Comparison of ENCODE assay signal across 9 cellular contexts in genomic region chr19:5949792-5950305, GRCh38. TPM values are rescaled to one million over a fixed set of nuclear protein-coding genes. Genes with fewer than 3 reads are reported as not detected.
A peak's percentile ranks its signal among the peaks of the same experiment; 100 is the strongest.
DNase-seq lines count a peak whose midpoint lies in the region; ATAC-seq and TF ChIP-seq lines count a peak whose summit lies in the region.
"Had no signal": no experiment of that assay in that cellular context is flagged by ENCODE, and none has a peak within 500 bp of the region (broad histone marks: within the 10 kb centered on the region; RNA-seq: fewer than 3 reads in every experiment).

No MANE protein-coding gene starts in this region.

- H3K4me3 ChIP-seq in heart left ventricle, result peak overlapping the region in 1 of 12 donors; percentile 2

- H3K27me3 Mint-ChIP-seq in activated CD8-positive, alpha-beta T cell treated with anti-CD3 and anti-CD28 coated beads, Interleukin-2, amount 10 ng/mL, durations not matched to agents 7 days and 5 days (ENCODE audit: low read depth), result no peaks in the 10 kb centered on the region

- no peak for TF ChIP-seq POLR2A in heart left ventricle (IDR thresholded peaks at IDR 0.05)

- 62 to 74% (median 68%) methylated on average over 13 of the region's 13 CpGs for WGBS in heart left ventricle, 4 donors

- peaks cover 85% of the 10 kb centered on the region for H3K4me1 Mint-ChIP-seq in activated CD8-positive, alpha-beta T cell treated with anti-CD3 and anti-CD28 coated beads, Interleukin-2, amount 10 ng/mL, durations not matched to agents 7 days and 5 days (ENCODE audit: low read depth)

- H3K36me3 ChIP-seq in heart left ventricle, result peaks cover 0 to 11% (median 0%) of the 10 kb centered on the region in 9 donors

- peak overlapping the region in 9 of 12 donors; percentile 2 to 89 (median 43) for H3K27ac ChIP-seq in heart left ventricle

- H3K36me3 Mint-ChIP-seq in activated CD8-positive, alpha-beta T cell treated with anti-CD3 and anti-CD28 coated beads, Interleukin-2, amount 10 ng/mL, durations not matched to agents 7 days and 5 days (ENCODE audit: low read depth), result peaks cover 59% of the 10 kb centered on the region

- peak; percentile 93 for DNase-seq in NCI-H2107 treated with DMSO at 0.1 percent for 48 hours (lab: John Stamatoyannopoulos, UW; ENCODE audit: unreplicated experiment)
- peak; percentile 54 for DNase-seq in activated CD8-positive, alpha-beta T cell treated with anti-CD3 and anti-CD28 coated beads, Interleukin-2, amount 10 ng/mL, durations not matched to agents 7 days and 5 days
- DNase-seq in heart left ventricle, result peak in 4 of 5 donors; percentile 53 to 78 (median 68)
- DNase-seq in stimulated activated naive CD4-positive, alpha-beta T cell treated with Interleukin-2 at 50 U/mL for 16 hours (lab: John Stamatoyannopoulos, UW), result peak; percentile 17
- DNase-seq in HK-2 (ENCODE audit: unreplicated experiment), result no peak
- no peak for DNase-seq in superior temporal gyrus (ENCODE audit: extremely low spot score)
- DNase-seq: IMR-90 had no signal

- no peaks in the 10 kb centered on the region for H3K27me3 ChIP-seq in heart left ventricle

- H3K9me3 Mint-ChIP-seq in activated CD8-positive, alpha-beta T cell treated with anti-CD3 and anti-CD28 coated beads, Interleukin-2, amount 10 ng/mL, durations not matched to agents 7 days and 5 days (ENCODE audit: insufficient read depth), result no peaks in the 10 kb centered on the region

- peak; percentile 65 for ATAC-seq in activated CD8-positive, alpha-beta T cell treated with anti-CD3 and anti-CD28 coated beads, Interleukin-2, amount 10 ng/mL, durations not matched to agents 7 days and 5 days
- peak; percentile 32 to 57 (median 51) for ATAC-seq in heart left ventricle
- ATAC-seq in HG02588 (IDR thresholded peaks at IDR 0.05; ENCODE audit: unreplicated experiment), result no peak
- ATAC-seq in GM21825 (IDR thresholded peaks at IDR 0.05; ENCODE audit: unreplicated experiment), result no peak

- intact Hi-C loops in heart left ventricle (cut with DNase I), result no loop called here

- H3K4me3 Mint-ChIP-seq in activated CD8-positive, alpha-beta T cell treated with anti-CD3 and anti-CD28 coated beads, Interleukin-2, amount 10 ng/mL, durations not matched to agents 7 days and 5 days, result peak overlapping the region; percentile 66

- TF ChIP-seq CTCF in heart left ventricle (IDR thresholded peaks at IDR 0.05), result no peak

- POLR2A ChIA-PET in activated CD8-positive, alpha-beta T cell treated with anti-CD3 and anti-CD28 coated beads, Interleukin-2, amount 10 ng/mL, durations not matched to agents 7 days and 5 days (lab: Charles Lee), result interaction anchor here (0.6 to 1.1 kb wide), 3 partner anchors 20 to 46 kb away, joined by 3 to 4 read pairs (median 3); partner anchors contain the start of gene RANBP3

- CTCF ChIA-PET in activated CD8-positive, alpha-beta T cell treated with anti-CD3 and anti-CD28 coated beads, Interleukin-2, amount 10 ng/mL, durations not matched to agents 7 days and 5 days (lab: Charles Lee), result interaction anchor here (1.8 to 9.2 kb wide), 4 partner anchors 11 to 72 kb away, joined by 7 to 75 read pairs (median 8); no protein-coding TSS in a partner anchor

- peak overlapping the region; percentile 97 for H3K27ac Mint-ChIP-seq in activated CD8-positive, alpha-beta T cell treated with anti-CD3 and anti-CD28 coated beads, Interleukin-2, amount 10 ng/mL, durations not matched to agents 7 days and 5 days

- H3K4me1 ChIP-seq in heart left ventricle, result peaks cover 30 to 88% (median 85%) of the 10 kb centered on the region in 12 donors

- no peaks in the 10 kb centered on the region for H3K9me3 ChIP-seq in heart left ventricle

RNA-seq across cellular contexts. Expression of gene RANBP3, which starts 28.1 kb away (rescaled TPM):
- 10 to 100 TPM; 82.2 to 93.6 TPM for total RNA-seq in activated CD8-positive, alpha-beta T cell treated with anti-CD3 and anti-CD28 coated beads, Interleukin-2, amount 10 ng/mL, durations not matched to agents 7 days and 5 days
- total RNA-seq in heart left ventricle, result 10 to 100 TPM; 48.9 to 80.7 (median 58.0) TPM
- polyA plus RNA-seq in heart left ventricle, result 10 to 100 TPM; 29.4 to 59.7 TPM

RNA-seq across cellular contexts. Expression of gene CAPS, which starts 35.8 kb away (rescaled TPM):
- total RNA-seq in activated CD8-positive, alpha-beta T cell treated with anti-CD3 and anti-CD28 coated beads, Interleukin-2, amount 10 ng/mL, durations not matched to agents 7 days and 5 days, result 10 to 100 TPM; 11.4 to 12.0 TPM
- total RNA-seq in heart left ventricle, result 1 to 10 TPM; 1.2 to 6.2 (median 3.3) TPM
- polyA plus RNA-seq in heart left ventricle, result 1 to 10 TPM; 2.4 to 4.8 TPM

RNA-seq across cellular contexts. Expression of gene VMAC, which starts 45.2 kb away (rescaled TPM):
- total RNA-seq in activated CD8-positive, alpha-beta T cell treated with anti-CD3 and anti-CD28 coated beads, Interleukin-2, amount 10 ng/mL, durations not matched to agents 7 days and 5 days, result 1 to 10 TPM; 6.2 to 6.8 TPM
- total RNA-seq in heart left ventricle, result 1 to 10 TPM; 1.7 to 3.9 (median 2.3) TPM
- 1 to 10 TPM; 1.3 to 3.8 TPM for polyA plus RNA-seq in heart left ventricle

RNA-seq across cellular contexts. Expression of gene NDUFA11, which starts 46.3 kb away (rescaled TPM):
- total RNA-seq in activated CD8-positive, alpha-beta T cell treated with anti-CD3 and anti-CD28 coated beads, Interleukin-2, amount 10 ng/mL, durations not matched to agents 7 days and 5 days, result 100 to 1,000 TPM; 225 to 228 TPM
- total RNA-seq in heart left ventricle, result 100 to 1,000 TPM; 388 to 533 (median 476) TPM
- polyA plus RNA-seq in heart left ventricle, result 100 to 1,000 TPM; 791 to 945 TPM

Comparison
In these comparisons a context has a peak if more than half of its experiments do, and no peak if none do; other contexts are left out.
1. DNase-seq: peak in NCI-H2107 treated with DMSO at 0.1 percent for 48 hours (single experiment), activated CD8-positive, alpha-beta T cell treated with anti-CD3 and anti-CD28 coated beads, Interleukin-2, amount 10 ng/mL, durations not matched to agents 7 days and 5 days (single experiment), heart left ventricle (4 of 5) and stimulated activated naive CD4-positive, alpha-beta T cell treated with Interleukin-2 at 50 U/mL for 16 hours (single experiment); none in HK-2 (single experiment) and superior temporal gyrus (single experiment).
2. ATAC-seq: peak in activated CD8-positive, alpha-beta T cell treated with anti-CD3 and anti-CD28 coated beads, Interleukin-2, amount 10 ng/mL, durations not matched to agents 7 days and 5 days (single experiment) and heart left ventricle (4 of 4); none in HG02588 (single experiment) and GM21825 (single experiment).